In the genomic region with DNA sequence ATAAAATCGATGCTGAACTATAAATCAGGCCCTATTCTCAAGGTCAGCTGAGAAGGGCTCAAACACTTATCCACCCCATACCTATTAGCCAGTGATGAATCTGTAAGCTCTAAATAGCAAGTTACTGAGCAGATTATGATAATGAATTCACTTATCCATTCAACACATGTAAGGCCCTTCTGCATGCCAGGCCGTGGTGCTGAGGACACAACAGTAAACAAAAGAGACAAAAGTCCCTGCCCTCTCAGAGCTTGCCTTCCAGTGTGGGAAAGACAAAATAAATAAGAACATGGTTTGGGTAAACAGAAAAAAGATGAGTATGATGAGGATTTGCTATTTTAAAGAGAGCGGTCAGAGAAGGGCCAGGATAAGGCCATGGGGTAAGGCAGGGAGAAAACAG, we compare ENCODE assay signal across 15 cellular contexts. TPM values are rescaled to one million over a fixed set of nuclear protein-coding genes. Genes with fewer than 3 reads are reported as not detected.
DNase-seq lines count a peak whose midpoint lies in the region; ATAC-seq and TF ChIP-seq lines count a peak whose summit lies in the region.
"Had no signal": no experiment of that assay in that cellular context is flagged by ENCODE, and none has a peak within 500 bp of the region (broad histone marks: within the 10 kb centered on the region; RNA-seq: fewer than 3 reads in every experiment).

No MANE protein-coding gene starts in this region.

- POLR2A ChIA-PET in MCF 10A (lab: Yijun Ruan, JAX) = interaction anchor here (0.6 to 1.5 kb wide), 2 partner anchors 10 to 463 kb away, joined by 3 to 7 read pairs; no protein-coding TSS in a partner anchor
- POLR2A ChIA-PET in IMR-90 (lab: Charles Lee; ENCODE audit: unreplicated experiment) = no interaction called here

- intact Hi-C loops in MCF 10A (cut with micrococcal nuclease) = no loop called here
- intact Hi-C loops in breast epithelium (cut with DNase I; ENCODE audit: low total_unique reads) = no loop called here
- intact Hi-C loops in IMR-90 (cut with micrococcal nuclease) = no loop called here

- H3K36me3 ChIP-seq in breast epithelium (no peaks in the 10 kb centered on the region), IMR-90 (ENCODE audit: control insufficient read depth, insufficient read depth, low read length) (peaks cover 1% of the 10 kb centered on the region; the same call in 1 of the 2 replicates), WERI-Rb-1 (no peaks in the 10 kb centered on the region), neuron (ENCODE audit: insufficient read depth, low read length) (no peaks in the 10 kb centered on the region), Peyer's patch (no peaks in the 10 kb centered on the region)

- H3K9me3 Mint-ChIP-seq in MCF 10A (ENCODE audit: unreplicated experiment) = no peaks in the 10 kb centered on the region
- H3K9me3 Mint-ChIP-seq: T-cell had no signal

- no peaks in the 10 kb centered on the region for H3K27me3 Mint-ChIP-seq in MCF 10A (ENCODE audit: insufficient read depth, unreplicated experiment)
- H3K27me3 Mint-ChIP-seq: T-cell had no signal

- no peak for DNase-seq in MCF 10A (ENCODE audit: unreplicated experiment)
- no peak for DNase-seq in breast epithelium (ENCODE audit: low spot score in 2 of 2)
- DNase-seq in IMR-90 = no peak
- peak; percentile 53 for DNase-seq in WERI-Rb-1
- DNase-seq in DMS153 (lab: John Stamatoyannopoulos, UW) = no peak
- DNase-seq in NCI-H226 = no peak
- DNase-seq in Peyer's patch = no peak
- DNase-seq: Caco-2, MV-4-11, NCI-H1436, NCI-H2081 treated with DMSO at 0.1 percent for 48 hours, NCI-H446, T-cell had no signal

- H3K4me2 ChIP-seq in IMR-90 (ENCODE audit: low read depth, low read length) = no peak overlapping the region

- no peak overlapping the region for H3K23ac ChIP-seq in IMR-90 (ENCODE audit: low read depth, low read length)

- H3K4me1 ChIP-seq in breast epithelium = no peaks in the 10 kb centered on the region
- H3K4me1 ChIP-seq in IMR-90 (ENCODE audit: control insufficient read depth, insufficient read depth, low read length) = peaks cover 2% of the 10 kb centered on the region; the same call in 1 of the 2 replicates
- peaks cover 9% of the 10 kb centered on the region for H3K4me1 ChIP-seq in neuron (ENCODE audit: insufficient read depth, low read length)
- H3K4me1 ChIP-seq in Peyer's patch = no peaks in the 10 kb centered on the region
- H3K4me1 ChIP-seq: Caco-2 had no signal

- peaks cover 20% of the 10 kb centered on the region for H3K4me1 Mint-ChIP-seq in MCF 10A (ENCODE audit: insufficient read depth, unreplicated experiment)

- no peak overlapping the region for H3K56ac ChIP-seq in IMR-90 (ENCODE audit: extremely low read depth, insufficient read depth, low read length)

- TF ChIP-seq CTCF in MCF 10A (IDR thresholded peaks at IDR 0.05; ENCODE audit: unreplicated experiment) (no peak), breast epithelium (IDR thresholded peaks at IDR 0.05) (no peak), IMR-90 (conservative IDR thresholded peaks at IDR 0.05; ENCODE audit: low read depth, low read length) (no peak), WERI-Rb-1 (IDR thresholded peaks at IDR 0.05; ENCODE audit: low read depth, low read length) (no peak), Peyer's patch (IDR thresholded peaks at IDR 0.05) (no peak)

- dilution Hi-C loops in IMR-90 (cut with HindIII; ENCODE audit: low sequenced_read_pairs, unreplicated experiment) = no loop called here

- no peaks in the 10 kb centered on the region for H3K9me3 ChIP-seq in breast epithelium
- H3K9me3 ChIP-seq in IMR-90 (ENCODE audit: control insufficient read depth, insufficient read depth, low read length) = no peaks in the 10 kb centered on the region
- H3K9me3 ChIP-seq in WERI-Rb-1 (ENCODE audit: severe bottlenecking) = no peaks in the 10 kb centered on the region
- no peaks in the 10 kb centered on the region for H3K9me3 ChIP-seq in neuron (ENCODE audit: low read length)
- no peaks in the 10 kb centered on the region for H3K9me3 ChIP-seq in Peyer's patch
- H3K9me3 ChIP-seq: Caco-2 had no signal

- no TSS peak for BruUV-seq in MCF 10A (replicated peaks; lab: Mats Ljungman, UMichigan)
- no TSS peak for BruUV-seq in IMR-90 (replicated peaks; lab: Mats Ljungman, UMichigan)

- H3K4ac ChIP-seq in IMR-90 (ENCODE audit: low read depth, low read length) = no peak overlapping the region

- H3K27me3 ChIP-seq in breast epithelium = no peaks in the 10 kb centered on the region
- no peaks in the 10 kb centered on the region for H3K27me3 ChIP-seq in IMR-90 (ENCODE audit: control insufficient read depth, insufficient read depth, low read length)
- H3K27me3 ChIP-seq in WERI-Rb-1 (ENCODE audit: insufficient read depth, low read depth, severe bottlenecking) = no peaks in the 10 kb centered on the region
- no peaks in the 10 kb centered on the region for H3K27me3 ChIP-seq in neuron (ENCODE audit: insufficient read depth, low read length)
- no peaks in the 10 kb centered on the region for H3K27me3 ChIP-seq in Peyer's patch

- no peak overlapping the region for H3K9ac ChIP-seq in IMR-90 (ENCODE audit: low read depth, low read length)

- in situ Hi-C loops in IMR-90 (cut with MboI; ENCODE audit: low sequenced_read_pairs) = no loop called here

- H4K5ac ChIP-seq in IMR-90 (ENCODE audit: low read depth, low read length) = no peak overlapping the region

- ATAC-seq in IMR-90 (ENCODE audit: low read depth) = peak; percentile 44
- ATAC-seq: T-cell had no signal

- no peak overlapping the region for H3K27ac ChIP-seq in breast epithelium
- no peak overlapping the region for H3K27ac ChIP-seq in IMR-90 (ENCODE audit: insufficient read depth, low read length)
- peak overlapping the region; percentile 23 for H3K27ac ChIP-seq in WERI-Rb-1
- no peak overlapping the region for H3K27ac ChIP-seq in Peyer's patch
- H3K27ac ChIP-seq: SK-N-MC had no signal

- no peak for TF ChIP-seq RAD21 in IMR-90 (IDR thresholded peaks at IDR 0.05; ENCODE audit: low read length)

- H2BK20ac ChIP-seq in IMR-90 (ENCODE audit: low read depth, low read length) = no peak overlapping the region

- no peak overlapping the region for H3K14ac ChIP-seq in IMR-90 (replicated peaks; ENCODE audit: low read depth, low read length)

- H2AFZ ChIP-seq in IMR-90 (replicated peaks; ENCODE audit: low read length, poor library complexity) = no peak overlapping the region
- H2AFZ ChIP-seq in neuron (ENCODE audit: low read depth, low read length) = peak overlapping the region; percentile 21

- H3K9me1 ChIP-seq in IMR-90 (ENCODE audit: insufficient read depth, low read length) = 0 out of 2 replicates have a peak, but pooled peaks cover 3% of the 10 kb centered on the region

- peak overlapping the region; percentile 27 for H3K27ac Mint-ChIP-seq in MCF 10A (ENCODE audit: low read depth, unreplicated experiment)
- H3K27ac Mint-ChIP-seq: T-cell had no signal

- no peak overlapping the region for H2AK9ac ChIP-seq in IMR-90 (replicated peaks; ENCODE audit: low read depth, low read length, poor library complexity)

- WGBS in IMR-90 (ENCODE audit: extremely low coverage in 2 of 2, insufficient read length in 1 of 2), 2 experiments = no CpG with 5 or more reads among the region's 3 CpGs

- CTCF ChIA-PET in MCF 10A (lab: Yijun Ruan, JAX) = no interaction called here
- CTCF ChIA-PET in IMR-90 (lab: Yijun Ruan, JAX) = no interaction called here

- H3K79me1 ChIP-seq in IMR-90 (ENCODE audit: low read depth in 1 of 2, low read length in 2 of 2) = peaks cover 4 to 9% of the 10 kb centered on the region in 2 experiments; a peak in 2 of 4 replicates

- H4K20me1 ChIP-seq in IMR-90 (ENCODE audit: insufficient read depth, low read length) = no peaks in the 10 kb centered on the region

- H3K36me3 Mint-ChIP-seq in MCF 10A (ENCODE audit: insufficient read depth, unreplicated experiment) = peaks cover 11% of the 10 kb centered on the region

- no peak overlapping the region for H2BK15ac ChIP-seq in IMR-90 (ENCODE audit: low read depth, low read length)

- no peak overlapping the region for H4K91ac ChIP-seq in IMR-90 (ENCODE audit: insufficient read depth, low read depth, low read length)

- no peak overlapping the region for H2AK5ac ChIP-seq in IMR-90 (ENCODE audit: low read depth, low read length)

- H2BK5ac ChIP-seq in IMR-90 (ENCODE audit: low read depth, low read length, poor library complexity, severe bottlenecking) = no peak overlapping the region

- no peak for TF ChIP-seq POLR2A in breast epithelium (IDR thresholded peaks at IDR 0.05)
- no peak for TF ChIP-seq POLR2A in IMR-90 (IDR thresholded peaks at IDR 0.05; ENCODE audit: low read depth, low read length)
- no peak for TF ChIP-seq POLR2A in Peyer's patch (IDR thresholded peaks at IDR 0.05)

- H2BK120ac ChIP-seq in IMR-90 (ENCODE audit: low read depth, low read length) = no peak overlapping the region

- H3K18ac ChIP-seq in IMR-90 (ENCODE audit: low read depth, low read length) = no peak overlapping the region

- no peak overlapping the region for H3K4me3 Mint-ChIP-seq in MCF 10A (ENCODE audit: unreplicated experiment)
- H3K4me3 Mint-ChIP-seq: T-cell had no signal

- no peak overlapping the region for H4K8ac ChIP-seq in IMR-90 (ENCODE audit: low read depth in 2 of 2, low read length in 2 of 2)

- H3K4me3 ChIP-seq in breast epithelium (no peak overlapping the region), IMR-90 (ENCODE audit: insufficient read depth, low read depth, low read length) (no peak overlapping the region), WERI-Rb-1 (ENCODE audit: low read depth, low read length) (no peak overlapping the region), neuron (ENCODE audit: low read length) (no peak overlapping the region), Peyer's patch (no peak overlapping the region)
- H3K4me3 ChIP-seq: SK-N-MC had no signal

TF ChIP-seq in IMR-90, 13 proteins besides CTCF, POLR2A, EP300 and RAD21 (continues in another document):
- TF ChIP-seq, protein P1, sequence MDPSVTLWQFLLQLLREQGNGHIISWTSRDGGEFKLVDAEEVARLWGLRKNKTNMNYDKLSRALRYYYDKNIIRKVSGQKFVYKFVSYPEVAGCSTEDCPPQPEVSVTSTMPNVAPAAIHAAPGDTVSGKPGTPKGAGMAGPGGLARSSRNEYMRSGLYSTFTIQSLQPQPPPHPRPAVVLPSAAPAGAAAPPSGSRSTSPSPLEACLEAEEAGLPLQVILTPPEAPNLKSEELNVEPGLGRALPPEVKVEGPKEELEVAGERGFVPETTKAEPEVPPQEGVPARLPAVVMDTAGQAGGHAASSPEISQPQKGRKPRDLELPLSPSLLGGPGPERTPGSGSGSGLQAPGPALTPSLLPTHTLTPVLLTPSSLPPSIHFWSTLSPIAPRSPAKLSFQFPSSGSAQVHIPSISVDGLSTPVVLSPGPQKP (IDR thresholded peaks at IDR 0.05; ENCODE audit: borderline replicate concordance, low read depth, low read length) = no peak
- TF ChIP-seq MAFK (IDR thresholded peaks at IDR 0.05; ENCODE audit: low read depth, low read length) (no peak), SMC3 (IDR thresholded peaks at IDR 0.05; ENCODE audit: low read depth, low read length) (no peak), MXI1 (IDR thresholded peaks at IDR 0.05; ENCODE audit: borderline replicate concordance, low read depth, low read length) (no peak)

RNA-seq across cellular contexts. Expression of a gene that starts 11.7 kb away (rescaled TPM):
- total RNA-seq in MCF 10A (2022) (14.1 and 18.2 TPM in 2 replicates), breast epithelium (10 to 100 TPM; 16.7 to 35.1 (median 17.8) TPM), IMR-90 (2012; rRNA removed) (1.1 and 1.9 TPM in 2 replicates), Peyer's patch (10 to 100 TPM; 15.2 to 30.5 (median 21.4) TPM)
- 2.5 and 3.9 TPM in 2 replicates for polyA plus RNA-seq in IMR-90 (2012; rRNA removed)
- polyA plus RNA-seq in IMR-90 (2012; cell fraction: cytosol; rRNA removed) = 1.1 and 1.5 TPM in 2 replicates
- 7.9 and 15.0 TPM in 2 replicates for polyA plus RNA-seq in IMR-90 (2012; cell fraction: nucleus; rRNA removed; ENCODE audit: low replicate concordance)
